Comparison of ENCODE assay signal across 39 cellular contexts in the genomic region with DNA sequence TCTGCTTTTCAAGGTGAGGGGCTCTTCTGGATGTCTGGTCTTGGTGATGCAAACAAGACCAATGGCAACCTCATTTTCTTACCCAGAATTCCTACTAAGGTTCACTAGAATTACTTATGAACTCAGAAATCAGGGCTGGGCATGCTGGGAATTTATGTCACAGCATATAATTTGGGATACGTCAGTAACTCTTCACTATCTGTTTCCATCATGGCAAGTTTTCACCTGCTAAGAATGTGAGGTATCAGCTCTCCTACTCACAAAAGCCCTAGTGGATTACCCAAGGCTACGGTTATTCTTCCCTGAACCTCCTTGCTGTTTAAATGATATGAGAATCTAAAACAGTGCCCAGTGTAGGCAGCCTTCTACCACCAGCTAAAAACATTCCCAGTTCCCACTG. TPM values are rescaled to one million over a fixed set of nuclear protein-coding genes. Genes with fewer than 3 reads are reported as not detected.
"Had no signal": no experiment of that assay in that cellular context is flagged by ENCODE, and none has a peak within 500 bp of the region (broad histone marks: within the 10 kb centered on the region; RNA-seq: fewer than 3 reads in every experiment).

No MANE protein-coding gene starts in this region.

- H3K9me3 ChIP-seq: adrenal gland, body of pancreas, breast epithelium had no signal

- H3K27ac Mint-ChIP-seq: activated B cell treated with CpG ODN at 0.5 μM for 24 hours; activated CD4-positive, alpha-beta memory T cell treated with anti-CD3 and anti-CD28 coated beads, Interleukin-2, amount 10 ng/mL, durations not matched to agents 7 days and 5 days; activated CD4-positive, alpha-beta T cell treated with anti-CD3 and anti-CD28 coated beads, Interleukin-2, amount 10 ng/mL, durations not matched to agents 24 days and 14 days; activated CD8-positive, alpha-beta memory T cell treated with anti-CD3 and anti-CD28 coated beads, Interleukin-2, amount 10 ng/mL, durations not matched to agents 7 days and 5 days; activated CD8-positive, alpha-beta T cell treated with anti-CD3 and anti-CD28 coated beads, Interleukin-2, amount 10 ng/mL, durations not matched to agents 7 days and 5 days; activated naive CD4-positive, alpha-beta T cell treated with anti-CD3 and anti-CD28 coated beads for 36 hours; activated naive CD4-positive, alpha-beta T cell treated with anti-CD3 and anti-CD28 coated beads, Interleukin-2, amount 50 U/mL, for 72 hours; activated naive CD8-positive, alpha-beta T cell treated with anti-CD3 and anti-CD28 coated beads for 36 hours; activated T-cell treated with anti-CD3 and anti-CD28 coated beads, Interleukin-2, amount 50 U/mL, for 24 hours; activated T-helper 2 cell treated with anti-CD3 and anti-CD28 coated beads, Interferon-gamma antibody, Interleukin-2, Interleukin-4, amounts not matched to agents 10 μg/mL and 5 μg/mL and 100 μg/mL, durations not matched to agents 14 hours and 24 hours and 36 hours; T-helper 1 cell treated with Interleukin-12 subunit alpha and Interleukin-12 subunit beta and Interleukin-4 antibody, amounts not matched to agents 30 μg/mL and 1 μg/mL, for 36 hours; T-helper 2 cell treated with Interferon-gamma antibody and Interleukin-4, amounts not matched to agents 5 μg/mL and 100 μg/mL, for 36 hours had no signal

- FAIRE-seq: astrocyte, TTC549 had no signal

- H3K27me3 ChIP-seq: adrenal gland, body of pancreas, brain microvascular endothelial cell, cardiac muscle cell had no signal

- H3K9me3 Mint-ChIP-seq: activated B cell treated with CpG ODN at 0.5 μM for 24 hours; activated CD4-positive, alpha-beta memory T cell treated with anti-CD3 and anti-CD28 coated beads, Interleukin-2, amount 10 ng/mL, durations not matched to agents 7 days and 5 days; activated CD4-positive, alpha-beta T cell treated with anti-CD3 and anti-CD28 coated beads, Interleukin-2, amount 10 ng/mL, durations not matched to agents 24 days and 14 days; activated naive CD4-positive, alpha-beta T cell treated with anti-CD3 and anti-CD28 coated beads for 36 hours; activated naive CD4-positive, alpha-beta T cell treated with anti-CD3 and anti-CD28 coated beads, Interleukin-2, amount 50 U/mL, for 72 hours; activated naive CD8-positive, alpha-beta T cell treated with anti-CD3 and anti-CD28 coated beads for 36 hours; activated T-cell treated with anti-CD3 and anti-CD28 coated beads, Interleukin-2, amount 50 U/mL, for 24 hours; activated T-helper 2 cell treated with anti-CD3 and anti-CD28 coated beads, Interferon-gamma antibody, Interleukin-2, Interleukin-4, amounts not matched to agents 10 μg/mL and 5 μg/mL and 100 μg/mL, durations not matched to agents 14 hours and 24 hours and 36 hours; central memory CD8-positive, alpha-beta T cell; T-helper 1 cell treated with Interleukin-12 subunit alpha and Interleukin-12 subunit beta and Interleukin-4 antibody, amounts not matched to agents 30 μg/mL and 1 μg/mL, for 36 hours; T-helper 2 cell treated with Interferon-gamma antibody and Interleukin-4, amounts not matched to agents 5 μg/mL and 100 μg/mL, for 36 hours had no signal

- H3K4me1 Mint-ChIP-seq: activated B cell treated with CpG ODN at 0.5 μM for 24 hours; activated CD4-positive, alpha-beta memory T cell treated with anti-CD3 and anti-CD28 coated beads, Interleukin-2, amount 10 ng/mL, durations not matched to agents 7 days and 5 days; activated CD4-positive, alpha-beta T cell treated with anti-CD3 and anti-CD28 coated beads, Interleukin-2, amount 10 ng/mL, durations not matched to agents 24 days and 14 days; activated CD8-positive, alpha-beta memory T cell treated with anti-CD3 and anti-CD28 coated beads, Interleukin-2, amount 10 ng/mL, durations not matched to agents 7 days and 5 days; activated naive CD8-positive, alpha-beta T cell treated with anti-CD3 and anti-CD28 coated beads for 36 hours; central memory CD8-positive, alpha-beta T cell had no signal

- DNase-seq: activated B cell treated with CpG ODN at 0.5 μM for 24 hours; activated CD4-positive, alpha-beta memory T cell treated with anti-CD3 and anti-CD28 coated beads, Interleukin-2, amount 10 ng/mL, durations not matched to agents 7 days and 5 days; activated CD4-positive, alpha-beta T cell treated with anti-CD3 and anti-CD28 coated beads for 4 hours; activated CD4-positive, alpha-beta T cell treated with anti-CD3 and anti-CD28 coated beads, Interleukin-2, amount 10 ng/mL, durations not matched to agents 24 days and 14 days; activated CD4-positive, alpha-beta T cell treated with anti-CD3 and anti-CD28 coated beads, Interleukin-2, amount 50 U/mL, for 48 hours; activated CD4-positive, CD25-positive, alpha-beta regulatory T cell treated with anti-CD3 and anti-CD28 coated beads, Interleukin-2, amount 50 U/mL, for 72 hours; activated CD8-positive, alpha-beta memory T cell treated with anti-CD3 and anti-CD28 coated beads for 24 hours; activated CD8-positive, alpha-beta memory T cell treated with anti-CD3 and anti-CD28 coated beads, Interleukin-2, amount 10 ng/mL, durations not matched to agents 7 days and 5 days; activated CD8-positive, alpha-beta memory T cell treated with anti-CD3 and anti-CD28 coated beads, Interleukin-2, amount 50 U/mL, for 48 hours; activated CD8-positive, alpha-beta T cell treated with anti-CD3 and anti-CD28 coated beads, Interleukin-2, amount 10 ng/mL, durations not matched to agents 7 days and 5 days; activated effector memory CD4-positive, alpha-beta T cell treated with Interleukin-2 at 50 U/mL for 16 hours; activated gamma-delta T cell; activated naive CD4-positive, alpha-beta T cell; activated naive CD4-positive, alpha-beta T cell treated with anti-CD3 and anti-CD28 coated beads for 36 hours; activated naive CD4-positive, alpha-beta T cell treated with anti-CD3 and anti-CD28 coated beads, Interleukin-2, amount 50 U/mL, for 16 hours; activated naive CD8-positive, alpha-beta T cell treated with anti-CD3 and anti-CD28 coated beads for 36 hours; activated T-cell treated with anti-CD3 and anti-CD28 coated beads, Interleukin-2, amount 50 U/mL, for 24 hours; activated T-cell treated with anti-CD3 and anti-CD28 coated beads, Interleukin-2, amount 50 U/mL, for 48 hours; adrenal gland; amniotic stem cell; aorta; body of pancreas; brain microvascular endothelial cell; caudate nucleus; cerebellar nuclear complex; T-helper 1 cell; T-helper 2 cell; T-helper 9 cell had no signal

- H3K4me3 Mint-ChIP-seq: activated B cell treated with CpG ODN at 0.5 μM for 24 hours; activated CD4-positive, alpha-beta memory T cell treated with anti-CD3 and anti-CD28 coated beads, Interleukin-2, amount 10 ng/mL, durations not matched to agents 7 days and 5 days; activated CD4-positive, alpha-beta T cell treated with anti-CD3 and anti-CD28 coated beads, Interleukin-2, amount 10 ng/mL, durations not matched to agents 24 days and 14 days; activated CD8-positive, alpha-beta memory T cell treated with anti-CD3 and anti-CD28 coated beads, Interleukin-2, amount 10 ng/mL, durations not matched to agents 7 days and 5 days; activated CD8-positive, alpha-beta T cell treated with anti-CD3 and anti-CD28 coated beads, Interleukin-2, amount 10 ng/mL, durations not matched to agents 7 days and 5 days; activated naive CD4-positive, alpha-beta T cell treated with anti-CD3 and anti-CD28 coated beads for 36 hours; activated naive CD8-positive, alpha-beta T cell treated with anti-CD3 and anti-CD28 coated beads for 36 hours; activated T-cell treated with anti-CD3 and anti-CD28 coated beads, Interleukin-2, amount 50 U/mL, for 24 hours; central memory CD8-positive, alpha-beta T cell; T-helper 1 cell treated with Interleukin-12 subunit alpha and Interleukin-12 subunit beta and Interleukin-4 antibody, amounts not matched to agents 30 μg/mL and 1 μg/mL, for 36 hours; T-helper 2 cell treated with Interferon-gamma antibody and Interleukin-4, amounts not matched to agents 5 μg/mL and 100 μg/mL, for 36 hours had no signal

- H3K4me3 ChIP-seq: adrenal gland, body of pancreas, breast epithelium, cardiac muscle cell had no signal

- H3K36me3 ChIP-seq: brain microvascular endothelial cell, breast epithelium, cardiac muscle cell had no signal

- H3K36me3 Mint-ChIP-seq: activated CD8-positive, alpha-beta memory T cell treated with anti-CD3 and anti-CD28 coated beads, Interleukin-2, amount 10 ng/mL, durations not matched to agents 7 days and 5 days; activated naive CD8-positive, alpha-beta T cell treated with anti-CD3 and anti-CD28 coated beads for 36 hours had no signal

- H3K4me1 ChIP-seq: body of pancreas, breast epithelium had no signal

- ATAC-seq: activated CD8-positive, alpha-beta memory T cell treated with anti-CD3 and anti-CD28 coated beads, Interleukin-2, amount 10 ng/mL, durations not matched to agents 7 days and 5 days; activated CD8-positive, alpha-beta T cell treated with anti-CD3 and anti-CD28 coated beads, Interleukin-2, amount 10 ng/mL, durations not matched to agents 7 days and 5 days; activated naive CD4-positive, alpha-beta T cell treated with anti-CD3 and anti-CD28 coated beads, Interleukin-2, amount 50 U/mL, for 72 hours; body of pancreas had no signal

- H3K27ac ChIP-seq: adrenal gland, body of pancreas, brain microvascular endothelial cell, breast epithelium, cardiac muscle cell, VCaP had no signal

RNA-seq across cellular contexts. Expression of a gene that starts 53.1 kb away (rescaled TPM):
- total RNA-seq: activated B cell treated with CpG ODN at 0.5 μM for 24 hours; activated CD4-positive, alpha-beta memory T cell treated with anti-CD3 and anti-CD28 coated beads, Interleukin-2, amount 10 ng/mL, durations not matched to agents 7 days and 5 days; activated CD4-positive, alpha-beta T cell treated with anti-CD3 and anti-CD28 coated beads, Interleukin-2, amount 10 ng/mL, durations not matched to agents 24 days and 14 days; activated CD8-positive, alpha-beta memory T cell treated with anti-CD3 and anti-CD28 coated beads, Interleukin-2, amount 10 ng/mL, durations not matched to agents 7 days and 5 days; activated CD8-positive, alpha-beta T cell treated with anti-CD3 and anti-CD28 coated beads, Interleukin-2, amount 10 ng/mL, durations not matched to agents 7 days and 5 days; activated naive CD4-positive, alpha-beta T cell treated with anti-CD3 and anti-CD28 coated beads for 36 hours; activated naive CD4-positive, alpha-beta T cell treated with anti-CD3 and anti-CD28 coated beads, Interleukin-2, amount 50 U/mL, for 72 hours; activated naive CD8-positive, alpha-beta T cell treated with anti-CD3 and anti-CD28 coated beads for 36 hours; activated T-helper 2 cell treated with anti-CD3 and anti-CD28 coated beads, Interferon-gamma antibody, Interleukin-2, Interleukin-4, amounts not matched to agents 10 μg/mL and 5 μg/mL and 100 μg/mL, durations not matched to agents 14 hours and 24 hours and 36 hours; astrocyte; breast epithelium; cardiac muscle cell; chondrocyte had no signal
- polyA plus RNA-seq: cardiac muscle cell had no signal
